ENCODE assay signal across 2 cellular contexts in the genomic region with DNA sequence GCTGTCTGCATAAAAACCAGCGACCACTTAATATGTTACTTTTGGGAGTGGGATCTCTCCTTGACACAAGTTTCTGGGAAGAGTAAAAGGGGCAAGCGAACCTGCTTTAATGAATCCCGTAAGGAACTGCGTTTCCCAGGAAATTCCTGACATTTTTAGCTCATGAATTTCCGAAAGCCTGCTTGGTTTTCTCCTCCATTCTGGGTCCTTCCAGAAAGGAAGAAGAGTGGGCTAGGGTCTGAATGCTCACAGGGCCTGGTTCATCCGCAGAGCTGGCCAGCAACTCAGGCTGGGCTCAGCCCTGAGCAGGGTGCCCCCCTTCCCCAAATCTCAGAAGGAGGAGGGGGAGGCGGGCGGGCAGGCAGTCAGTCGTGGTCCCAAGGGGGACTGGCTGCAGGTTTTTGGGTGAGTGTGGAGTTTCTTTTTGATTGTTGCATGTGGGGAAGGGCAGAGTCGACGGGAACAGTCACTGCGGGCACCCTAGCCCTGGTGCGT.
TF ChIP-seq lines count a peak whose summit lies in the region.

No MANE protein-coding gene starts in this region.

TF ChIP-seq in A549, 52 proteins besides CTCF, POLR2A, EP300 and RAD21 (continued from another document):
- TF ChIP-seq, protein P1, sequence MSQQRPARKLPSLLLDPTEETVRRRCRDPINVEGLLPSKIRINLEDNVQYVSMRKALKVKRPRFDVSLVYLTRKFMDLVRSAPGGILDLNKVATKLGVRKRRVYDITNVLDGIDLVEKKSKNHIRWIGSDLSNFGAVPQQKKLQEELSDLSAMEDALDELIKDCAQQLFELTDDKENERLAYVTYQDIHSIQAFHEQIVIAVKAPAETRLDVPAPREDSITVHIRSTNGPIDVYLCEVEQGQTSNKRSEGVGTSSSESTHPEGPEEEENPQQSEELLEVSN (IDR thresholded peaks at IDR 0.05; ENCODE audit: borderline replicate concordance, low read depth) = no peak
- TF ChIP-seq RFX5 (IDR thresholded peaks at IDR 0.05) (no peak), SMC3 (IDR thresholded peaks at IDR 0.05) (no peak), FOSL2 (IDR thresholded peaks at IDR 0.05) (no peak), FOSL2 (CRISPR knock-in tag; IDR thresholded peaks at IDR 0.05) (no peak), MAZ (IDR thresholded peaks at IDR 0.05; ENCODE audit: borderline replicate concordance, low read depth, low read length) (no peak), FOSB (CRISPR knock-in tag; IDR thresholded peaks at IDR 0.05) (no peak), BHLHE40 (IDR thresholded peaks at IDR 0.05; ENCODE audit: low read depth, low read length) (no peak), JUN (IDR thresholded peaks at IDR 0.05) (no peak), HOXB5 (CRISPR knock-in tag; IDR thresholded peaks at IDR 0.05) (no peak), ZSCAN20 (CRISPR knock-in tag; IDR thresholded peaks at IDR 0.05) (no peak)
- TF ChIP-seq, protein P2, sequence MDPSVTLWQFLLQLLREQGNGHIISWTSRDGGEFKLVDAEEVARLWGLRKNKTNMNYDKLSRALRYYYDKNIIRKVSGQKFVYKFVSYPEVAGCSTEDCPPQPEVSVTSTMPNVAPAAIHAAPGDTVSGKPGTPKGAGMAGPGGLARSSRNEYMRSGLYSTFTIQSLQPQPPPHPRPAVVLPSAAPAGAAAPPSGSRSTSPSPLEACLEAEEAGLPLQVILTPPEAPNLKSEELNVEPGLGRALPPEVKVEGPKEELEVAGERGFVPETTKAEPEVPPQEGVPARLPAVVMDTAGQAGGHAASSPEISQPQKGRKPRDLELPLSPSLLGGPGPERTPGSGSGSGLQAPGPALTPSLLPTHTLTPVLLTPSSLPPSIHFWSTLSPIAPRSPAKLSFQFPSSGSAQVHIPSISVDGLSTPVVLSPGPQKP (IDR thresholded peaks at IDR 0.05; ENCODE audit: low read depth, low read length) = no peak
- TF ChIP-seq, protein P3, sequence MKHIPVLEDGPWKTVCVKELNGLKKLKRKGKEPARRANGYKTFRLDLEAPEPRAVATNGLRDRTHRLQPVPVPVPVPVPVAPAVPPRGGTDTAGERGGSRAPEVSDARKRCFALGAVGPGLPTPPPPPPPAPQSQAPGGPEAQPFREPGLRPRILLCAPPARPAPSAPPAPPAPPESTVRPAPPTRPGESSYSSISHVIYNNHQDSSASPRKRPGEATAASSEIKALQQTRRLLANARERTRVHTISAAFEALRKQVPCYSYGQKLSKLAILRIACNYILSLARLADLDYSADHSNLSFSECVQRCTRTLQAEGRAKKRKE (CRISPR knock-in tag; IDR thresholded peaks at IDR 0.05; ENCODE audit: low read depth) = no peak

TF ChIP-seq in HCT116, 20 proteins besides CTCF, POLR2A, EP300 and RAD21 (continued from another document):
- TF ChIP-seq, protein P4, sequence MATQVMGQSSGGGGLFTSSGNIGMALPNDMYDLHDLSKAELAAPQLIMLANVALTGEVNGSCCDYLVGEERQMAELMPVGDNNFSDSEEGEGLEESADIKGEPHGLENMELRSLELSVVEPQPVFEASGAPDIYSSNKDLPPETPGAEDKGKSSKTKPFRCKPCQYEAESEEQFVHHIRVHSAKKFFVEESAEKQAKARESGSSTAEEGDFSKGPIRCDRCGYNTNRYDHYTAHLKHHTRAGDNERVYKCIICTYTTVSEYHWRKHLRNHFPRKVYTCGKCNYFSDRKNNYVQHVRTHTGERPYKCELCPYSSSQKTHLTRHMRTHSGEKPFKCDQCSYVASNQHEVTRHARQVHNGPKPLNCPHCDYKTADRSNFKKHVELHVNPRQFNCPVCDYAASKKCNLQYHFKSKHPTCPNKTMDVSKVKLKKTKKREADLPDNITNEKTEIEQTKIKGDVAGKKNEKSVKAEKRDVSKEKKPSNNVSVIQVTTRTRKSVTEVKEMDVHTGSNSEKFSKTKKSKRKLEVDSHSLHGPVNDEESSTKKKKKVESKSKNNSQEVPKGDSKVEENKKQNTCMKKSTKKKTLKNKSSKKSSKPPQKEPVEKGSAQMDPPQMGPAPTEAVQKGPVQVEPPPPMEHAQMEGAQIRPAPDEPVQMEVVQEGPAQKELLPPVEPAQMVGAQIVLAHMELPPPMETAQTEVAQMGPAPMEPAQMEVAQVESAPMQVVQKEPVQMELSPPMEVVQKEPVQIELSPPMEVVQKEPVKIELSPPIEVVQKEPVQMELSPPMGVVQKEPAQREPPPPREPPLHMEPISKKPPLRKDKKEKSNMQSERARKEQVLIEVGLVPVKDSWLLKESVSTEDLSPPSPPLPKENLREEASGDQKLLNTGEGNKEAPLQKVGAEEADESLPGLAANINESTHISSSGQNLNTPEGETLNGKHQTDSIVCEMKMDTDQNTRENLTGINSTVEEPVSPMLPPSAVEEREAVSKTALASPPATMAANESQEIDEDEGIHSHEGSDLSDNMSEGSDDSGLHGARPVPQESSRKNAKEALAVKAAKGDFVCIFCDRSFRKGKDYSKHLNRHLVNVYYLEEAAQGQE (IDR thresholded peaks at IDR 0.05; ENCODE audit: low read depth) = no peak
- TF ChIP-seq JUND (IDR thresholded peaks at IDR 0.05) (no peak), SP1 (IDR thresholded peaks at IDR 0.05; ENCODE audit: low read depth) (no peak)
